ENCODE assay signal across 7 cellular contexts in genomic region chr12:56078931-56079728, GRCh38. TPM values are rescaled to one million over a fixed set of nuclear protein-coding genes. Genes with fewer than 3 reads are reported as not detected.
A peak's percentile ranks its signal among the peaks of the same experiment; 100 is the strongest.
DNase-seq lines count a peak whose midpoint lies in the region; ATAC-seq and TF ChIP-seq lines count a peak whose summit lies in the region.

No MANE protein-coding gene starts in this region.

- peak overlapping the region; percentile 90 for H3K4me3 ChIP-seq in epithelial cell of esophagus (ENCODE audit: low read length)

- H3K36me3 Mint-ChIP-seq in mesothelial cell of epicardium = no peaks in the 10 kb centered on the region

- TF ChIP-seq CTCF in GM12874 (IDR thresholded peaks at IDR 0.05; ENCODE audit: insufficient read depth, low read depth, low read length) = peak; percentile 77
- peak; percentile 86 for TF ChIP-seq CTCF in epithelial cell of esophagus (IDR thresholded peaks at IDR 0.05; ENCODE audit: insufficient read depth, low read depth, low read length, missing control alignments)
- peak; percentile 75 for TF ChIP-seq CTCF in mesothelial cell of epicardium (IDR thresholded peaks at IDR 0.05; ENCODE audit: unreplicated experiment)

- peaks cover 16% of the 10 kb centered on the region for H3K4me1 Mint-ChIP-seq in mesothelial cell of epicardium

- no peaks in the 10 kb centered on the region for H3K9me3 Mint-ChIP-seq in mesothelial cell of epicardium

- DNase-seq in NOMO-1 treated with dmso at 0.1 percent for 144 hours (lab: John Stamatoyannopoulos, UW; ENCODE audit: unreplicated experiment) = peak; percentile 32
- DNase-seq in activated T-cell treated with anti-CD3 and anti-CD28 coated beads for 48 hours (ENCODE audit: low read depth) = peak; percentile 49
- DNase-seq in epithelial cell of esophagus (ENCODE audit: low read depth) = peak; percentile 90
- DNase-seq in mesothelial cell of epicardium (ENCODE audit: low spot score in 2 of 2, unreplicated experiment in 2 of 2) = peak; percentile 53 to 87
- DNase-seq in stimulated activated CD8-positive, alpha-beta memory T cell treated with anti-CD3 and anti-CD28 coated beads, Interleukin-4, amount 100 ng/mL, for 24 hours (ENCODE audit: low read depth) = peak; percentile 24

- peak overlapping the region; percentile 82 for H3K4me3 Mint-ChIP-seq in mesothelial cell of epicardium

- H3K27ac Mint-ChIP-seq in mesothelial cell of epicardium = peak overlapping the region; percentile 97

- ATAC-seq in HG03354 (IDR thresholded peaks at IDR 0.05; ENCODE audit: poor library complexity, severe bottlenecking, unreplicated experiment) = peak; percentile 82

- peaks cover 42% of the 10 kb centered on the region for H3K27me3 Mint-ChIP-seq in mesothelial cell of epicardium (ENCODE audit: low read depth)

RNA-seq across cellular contexts. Expression of gene ERBB3, which starts 0.8 kb away (rescaled TPM):
- 58.2 to 59.1 TPM (median 59.0 TPM) in 3 replicates for total RNA-seq in mesothelial cell of epicardium

RNA-seq across cellular contexts. Expression of gene PA2G4, which starts 25.2 kb away (rescaled TPM):
- total RNA-seq in mesothelial cell of epicardium = 90.4 to 96.7 TPM (median 91.4 TPM) in 3 replicates

RNA-seq across cellular contexts. Expression of gene RPL41, which starts 37.3 kb away (rescaled TPM):
- total RNA-seq in mesothelial cell of epicardium = 3,814 to 4,057 TPM (median 4,017 TPM) in 3 replicates

RNA-seq across cellular contexts. Expression of gene RPS26, which starts 37.4 kb away (rescaled TPM):
- 20.6 to 25.7 TPM (median 25.2 TPM) in 3 replicates for total RNA-seq in mesothelial cell of epicardium

RNA-seq across cellular contexts. Expression of gene ZC3H10, which starts 38.9 kb away (rescaled TPM):
- total RNA-seq in mesothelial cell of epicardium = 7.8 to 9.2 TPM (median 8.0 TPM) in 3 replicates

Comparison
In these comparisons a context has a peak if more than half of its experiments do, and no peak if none do; other contexts are left out.
1. Peak in every context shown above with its lines: DNase-seq, ATAC-seq and H3K4me3 ChIP-seq.
2. DNase-seq: peak in every context shown above with its lines; median percentile 90 in epithelial cell of esophagus; 70 in mesothelial cell of epicardium; 49 in activated T-cell treated with anti-CD3 and anti-CD28 coated beads for 48 hours; 32 in NOMO-1 treated with dmso at 0.1 percent for 144 hours; 24 in stimulated activated CD8-positive, alpha-beta memory T cell treated with anti-CD3 and anti-CD28 coated beads, Interleukin-4, amount 100 ng/mL, for 24 hours.